In genomic region chr12:15738438-15739015, GRCh38 we compare ENCODE assay signal across 21 cellular contexts.
"Had no signal": no experiment of that assay in that cellular context is flagged by ENCODE, and none has a peak within 500 bp of the region (broad histone marks: within the 10 kb centered on the region; RNA-seq: fewer than 3 reads in every experiment).

No MANE protein-coding gene starts in this region.

- H3K4me3 ChIP-seq: K562, SJSA1, SK-N-MC had no signal

- FAIRE-seq: HTR-8/SVneo, K562 had no signal

- H3K27ac ChIP-seq: HL-60, KMS-11, SJSA1, SK-N-MC had no signal

- H3K36me3 ChIP-seq: SJSA1 had no signal

- H3K9me3 ChIP-seq: SJSA1 had no signal

- H3K4me2 ChIP-seq: KMS-11 had no signal

- H3K27me3 ChIP-seq: SJSA1 had no signal

- H3K9ac ChIP-seq: KMS-11 had no signal

- H3K4me1 ChIP-seq: SJSA1 had no signal

- ATAC-seq: K562 had no signal

- DNase-seq: Kasumi-1, MV-4-11, NCI-H1048, NCI-H1105, NCI-H1436 treated with DMSO at 0.1 percent for 48 hours, NCI-H187, NCI-H2029, NCI-H2081 treated with DMSO at 0.1 percent for 48 hours, NCI-H2227 treated with DMSO at 0.1 percent for 48 hours, NCI-H524, NCI-H526 treated with DMSO at 0.1 percent for 48 hours, NCI-H774, Right ventricle myocardium superior, RPMI8226, SIG-M5 had no signal
